In the genomic region with DNA sequence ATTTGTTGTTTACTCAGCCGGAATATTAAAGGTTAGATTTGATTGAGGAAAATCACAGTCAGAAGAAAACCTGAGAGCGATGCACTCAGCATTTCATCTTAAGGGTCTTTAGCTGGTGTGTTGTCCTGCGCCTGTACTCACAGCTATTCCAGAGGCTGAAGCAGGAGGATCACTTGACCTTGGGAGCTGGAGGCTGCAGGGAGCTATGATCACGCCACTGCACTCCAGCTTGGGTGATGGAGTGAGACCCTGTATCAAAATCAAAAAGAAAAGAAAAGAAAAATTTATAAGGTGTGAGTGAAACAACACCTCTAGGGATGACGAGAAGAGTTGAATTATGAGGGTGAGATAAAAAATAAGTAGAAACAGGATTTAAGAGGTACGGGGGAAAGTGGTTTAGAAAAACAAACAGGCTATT, we compare ENCODE assay signal across 20 cellular contexts.
A peak's percentile ranks its signal among the peaks of the same experiment; 100 is the strongest.
DNase-seq lines count a peak whose midpoint lies in the region; ATAC-seq and TF ChIP-seq lines count a peak whose summit lies in the region.
"Had no signal": no experiment of that assay in that cellular context is flagged by ENCODE, and none has a peak within 500 bp of the region (broad histone marks: within the 10 kb centered on the region; RNA-seq: fewer than 3 reads in every experiment).

No MANE protein-coding gene starts in this region.

- H3K27me3 Mint-ChIP-seq in endodermal cell (ENCODE audit: insufficient read depth) = peaks cover 80% of the 10 kb centered on the region

- H3K4me3 ChIP-seq in BE2C (ENCODE audit: low read depth, low read length) (peak overlapping the region; percentile 64), HEK293 (ENCODE audit: low read depth, low read length) (peak overlapping the region; percentile 48), OCI-LY7 (ENCODE audit: low read depth, low read length, poor library complexity, severe bottlenecking) (peak overlapping the region; percentile 36), endodermal cell (ENCODE audit: low read length) (no peak overlapping the region)
- H3K4me3 ChIP-seq: ovary, thoracic aorta had no signal

- peak overlapping the region; percentile 50; the same call in 1 of the 2 replicates for H3K4me2 ChIP-seq in OCI-LY7 (ENCODE audit: low read length)

- no peaks in the 10 kb centered on the region for H3K9me2 ChIP-seq in OCI-LY7 (ENCODE audit: insufficient read depth, low read length)

- H3K36me3 Mint-ChIP-seq in endodermal cell (ENCODE audit: low read depth) = peaks cover 23% of the 10 kb centered on the region
- H3K36me3 Mint-ChIP-seq: activated naive CD4-positive, alpha-beta T cell treated with anti-CD3 and anti-CD28 coated beads, Interleukin-2, amount 50 U/mL, for 24 hours; CD8-positive, alpha-beta T cell; stimulated activated naive B cell treated with anti-CD40 and anti-IgM and Interleukin-4, amounts not matched to agents 10 μg/mL and 1 μg/mL and 100 μg/mL, for 72 hours had no signal

- H3K9me3 ChIP-seq in BE2C = no peaks in the 10 kb centered on the region
- no peaks in the 10 kb centered on the region for H3K9me3 ChIP-seq in HEK293 (ENCODE audit: control insufficient read depth, insufficient read depth, low read depth, low read length)
- H3K9me3 ChIP-seq in OCI-LY7 (ENCODE audit: low read length) = no peaks in the 10 kb centered on the region
- no peaks in the 10 kb centered on the region for H3K9me3 ChIP-seq in endodermal cell (ENCODE audit: control insufficient read depth, low read length)
- H3K9me3 ChIP-seq: ovary, thoracic aorta had no signal

- H3K36me3 ChIP-seq in BE2C (no peaks in the 10 kb centered on the region), HEK293 (ENCODE audit: control insufficient read depth in 2 of 2, insufficient read depth in 1 of 2, low read length in 2 of 2) (no peaks in the 10 kb centered on the region), OCI-LY7 (ENCODE audit: insufficient read depth, low read length) (no peaks in the 10 kb centered on the region), endodermal cell (ENCODE audit: control insufficient read depth, insufficient read depth, low read length) (no peaks in the 10 kb centered on the region)
- H3K36me3 ChIP-seq: ovary, thoracic aorta had no signal

- H2AFZ ChIP-seq in OCI-LY7 (ENCODE audit: low read length) = peak overlapping the region; percentile 68

- no peaks in the 10 kb centered on the region for H3K4me1 ChIP-seq in BE2C
- no peaks in the 10 kb centered on the region for H3K4me1 ChIP-seq in HEK293 (ENCODE audit: control insufficient read depth, insufficient read depth, low read length)
- no peaks in the 10 kb centered on the region for H3K4me1 ChIP-seq in OCI-LY7 (ENCODE audit: insufficient read depth, low read length, poor library complexity, severe bottlenecking)
- no peaks in the 10 kb centered on the region for H3K4me1 ChIP-seq in endodermal cell (ENCODE audit: control insufficient read depth, insufficient read depth, low read length)

- H3K79me2 ChIP-seq in OCI-LY7 (ENCODE audit: insufficient read depth, low read depth, low read length) = no peaks in the 10 kb centered on the region

- peaks cover 10% of the 10 kb centered on the region for H3K27me3 ChIP-seq in BE2C
- peaks cover 12% of the 10 kb centered on the region for H3K27me3 ChIP-seq in endodermal cell (ENCODE audit: control insufficient read depth, insufficient read depth, low read length, poor library complexity, severe bottlenecking)
- H3K27me3 ChIP-seq: ovary had no signal

- no peak for ATAC-seq in esophagus mucosa
- ATAC-seq: CD8-positive, alpha-beta T cell; sciatic nerve; stimulated activated naive B cell treated with anti-CD40 and anti-IgM and Interleukin-4, amounts not matched to agents 10 μg/mL and 1 μg/mL and 100 μg/mL, for 72 hours had no signal

- no peaks in the 10 kb centered on the region for H3K4me1 Mint-ChIP-seq in endodermal cell
- H3K4me1 Mint-ChIP-seq: activated B cell treated with CpG ODN at 0.5 μM for 24 hours; activated CD4-positive, alpha-beta memory T cell treated with anti-CD3 and anti-CD28 coated beads, Interleukin-2, amount 10 ng/mL, durations not matched to agents 7 days and 5 days; activated naive CD4-positive, alpha-beta T cell treated with anti-CD3 and anti-CD28 coated beads, Interleukin-2, amount 50 U/mL, for 24 hours; memory B cell; stimulated activated naive B cell treated with anti-CD40 and anti-IgM and Interleukin-4, amounts not matched to agents 10 μg/mL and 1 μg/mL and 100 μg/mL, for 72 hours had no signal

- H4K20me1 ChIP-seq in OCI-LY7 (ENCODE audit: insufficient read depth, low read length) = no peaks in the 10 kb centered on the region

- CTCF ChIA-PET in HEK293 (lab: Yijun Ruan, JAX) (interaction anchor here (0.6 to 2.6 kb wide), 9 partner anchors 10 to 1474 kb away, joined by 3 to 8 read pairs (median 3); no protein-coding TSS in a partner anchor), OCI-LY7 (lab: Charles Lee; ENCODE audit: unreplicated experiment) (no interaction called here)

- no peak overlapping the region for H3K9ac ChIP-seq in endodermal cell (ENCODE audit: extremely low read depth, low read length, poor library complexity, severe bottlenecking)

- intact Hi-C loops in OCI-LY7 (cut with micrococcal nuclease; ENCODE audit: unreplicated experiment) = no loop called here

- WGBS in endodermal cell (ENCODE audit: insufficient coverage in 1 of 2, insufficient read length in 1 of 2), 2 experiments = 86 to 87% methylated on average over 6 of the region's 6 CpGs

- POLR2A ChIA-PET in HEK293 (lab: Yijun Ruan, JAX) (interaction anchor here (0.6 to 2.6 kb wide), 9 partner anchors 11 to 869 kb away, joined by 3 to 21 read pairs (median 7); no protein-coding TSS in a partner anchor), OCI-LY7 (lab: Charles Lee) (interaction anchor here (0.7 kb wide), 1 partner anchor 84 kb away, joined by 3 read pairs; no protein-coding TSS in a partner anchor)

- no peak for DNase-seq in BE2C
- no peak for DNase-seq in OCI-LY7 (ENCODE audit: low spot score)
- DNase-seq in endodermal cell = no peak
- DNase-seq in activated T-cell treated with anti-CD3 and anti-CD28 coated beads, Interleukin-2, amount 50 U/mL, for 1 hour = no peak
- DNase-seq in OCI-M2 (lab: John Stamatoyannopoulos, UW; ENCODE audit: unreplicated experiment) = no peak
- no peak for DNase-seq in HPDE6-E6E7 (ENCODE audit: extremely low spot score)
- DNase-seq: activated B cell treated with CpG ODN at 0.5 μM for 24 hours; activated CD4-positive, alpha-beta memory T cell treated with anti-CD3 and anti-CD28 coated beads, Interleukin-2, amount 10 ng/mL, durations not matched to agents 7 days and 5 days; CD8-positive, alpha-beta T cell; hippocampal formation; NCI-H2029 treated with DMSO at 0.1 percent for 48 hours; SIG-M5; stimulated activated naive B cell treated with anti-CD40 and anti-IgM and Interleukin-4, amounts not matched to agents 10 μg/mL and 1 μg/mL and 100 μg/mL, for 72 hours had no signal

- H3K27ac ChIP-seq in HEK293 (ENCODE audit: extremely low read depth, low read depth, low read length) (peak overlapping the region; percentile 82; the same call in 1 of the 2 replicates), OCI-LY7 (ENCODE audit: low read depth, low read length, poor library complexity, severe bottlenecking) (no peak overlapping the region), endodermal cell (ENCODE audit: low read depth, low read length) (no peak overlapping the region)
- H3K27ac ChIP-seq: thoracic aorta had no signal

- peaks cover 1% of the 10 kb centered on the region for H3K9me3 Mint-ChIP-seq in endodermal cell
- H3K9me3 Mint-ChIP-seq: activated CD4-positive, alpha-beta memory T cell treated with anti-CD3 and anti-CD28 coated beads, Interleukin-2, amount 10 ng/mL, durations not matched to agents 7 days and 5 days; CD8-positive, alpha-beta T cell had no signal

- H3K27ac Mint-ChIP-seq in endodermal cell = no peak overlapping the region
- H3K27ac Mint-ChIP-seq: activated B cell treated with CpG ODN at 0.5 μM for 24 hours; activated CD4-positive, alpha-beta memory T cell treated with anti-CD3 and anti-CD28 coated beads, Interleukin-2, amount 10 ng/mL, durations not matched to agents 7 days and 5 days; activated naive CD4-positive, alpha-beta T cell treated with anti-CD3 and anti-CD28 coated beads, Interleukin-2, amount 50 U/mL, for 24 hours; CD8-positive, alpha-beta T cell; memory B cell; stimulated activated naive B cell treated with anti-CD40 and anti-IgM and Interleukin-4, amounts not matched to agents 10 μg/mL and 1 μg/mL and 100 μg/mL, for 72 hours had no signal

- no TSS peak for BruUV-seq in OCI-LY7 (replicated peaks; lab: Mats Ljungman, UMichigan)

- TF ChIP-seq CTCF in BE2C (IDR thresholded peaks at IDR 0.05; ENCODE audit: low read depth, low read length) (no peak), HEK293 (tag by site-specific recombination; IDR thresholded peaks at IDR 0.05) (no peak), OCI-LY7 (conservative IDR thresholded peaks at IDR 0.05; ENCODE audit: low read length) (no peak), endodermal cell (conservative IDR thresholded peaks at IDR 0.05) (no peak)

- peak overlapping the region; percentile 64 for H3K4me3 Mint-ChIP-seq in endodermal cell
- H3K4me3 Mint-ChIP-seq: activated B cell treated with CpG ODN at 0.5 μM for 24 hours; activated CD4-positive, alpha-beta memory T cell treated with anti-CD3 and anti-CD28 coated beads, Interleukin-2, amount 10 ng/mL, durations not matched to agents 7 days and 5 days; activated naive CD4-positive, alpha-beta T cell treated with anti-CD3 and anti-CD28 coated beads, Interleukin-2, amount 50 U/mL, for 24 hours; CD8-positive, alpha-beta T cell; memory B cell; stimulated activated naive B cell treated with anti-CD40 and anti-IgM and Interleukin-4, amounts not matched to agents 10 μg/mL and 1 μg/mL and 100 μg/mL, for 72 hours had no signal

TF ChIP-seq in HEK293, 187 proteins besides CTCF, POLR2A, EP300 and RAD21 (continues in another document):
- TF ChIP-seq YY2 (tag by site-specific recombination; IDR thresholded peaks at IDR 0.05) = no peak
- TF ChIP-seq ZBTB44 (tag by site-specific recombination; IDR thresholded peaks at IDR 0.05) = peak; percentile 6; the same call in 1 of the 2 replicates
- TF ChIP-seq ZBTB17 (tag by site-specific recombination; IDR thresholded peaks at IDR 0.05) = peak; percentile 53; the same call in 1 of the 2 replicates
- TF ChIP-seq IKZF3 (tag by site-specific recombination; IDR thresholded peaks at IDR 0.05) = peak; percentile 39; the same call in 1 of the 2 replicates
- TF ChIP-seq ZNF335 (tag by site-specific recombination; conservative IDR thresholded peaks at IDR 0.05) = peak; percentile 1
